ENCODE assay signal across 21 cellular contexts in the genomic region with DNA sequence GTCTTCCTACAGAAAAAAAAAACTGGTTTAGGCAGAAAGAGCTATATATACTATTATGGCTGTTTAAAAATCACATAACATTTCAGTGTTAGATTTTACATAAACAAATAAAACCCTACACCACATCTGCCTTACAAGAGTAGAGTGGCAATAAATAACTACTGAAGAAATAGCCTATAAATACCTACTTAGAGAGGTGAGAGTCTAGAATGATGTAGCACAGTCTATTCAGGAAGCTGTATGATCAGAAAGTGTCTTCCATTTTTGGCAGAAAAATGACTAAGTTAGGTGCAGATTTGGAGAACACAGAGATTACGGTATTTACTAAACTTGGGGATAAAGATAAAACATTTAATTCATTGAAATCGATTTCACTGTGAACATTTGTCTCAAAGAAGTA.
"Had no signal": no experiment of that assay in that cellular context is flagged by ENCODE, and none has a peak within 500 bp of the region (broad histone marks: within the 10 kb centered on the region; RNA-seq: fewer than 3 reads in every experiment).

No MANE protein-coding gene starts in this region.

- H3K4me3 Mint-ChIP-seq: activated CD8-positive, alpha-beta memory T cell treated with anti-CD3 and anti-CD28 coated beads, Interleukin-2, amount 10 ng/mL, durations not matched to agents 7 days and 5 days; activated naive CD4-positive, alpha-beta T cell treated with anti-CD3 and anti-CD28 coated beads for 36 hours; activated naive CD8-positive, alpha-beta T cell; activated T-cell treated with anti-CD3 and anti-CD28 coated beads, Interleukin-2, amount 50 U/mL, for 4 hours; T-helper 17 cell; WTC11 had no signal

- ATAC-seq: activated CD8-positive, alpha-beta memory T cell treated with anti-CD3 and anti-CD28 coated beads, Interleukin-2, amount 10 ng/mL, durations not matched to agents 7 days and 5 days; activated T-cell treated with anti-CD3 and anti-CD28 coated beads, Interleukin-2, amount 50 U/mL, for 4 hours; T-helper 17 cell; WTC11 had no signal

- H3K27ac Mint-ChIP-seq: activated CD8-positive, alpha-beta memory T cell treated with anti-CD3 and anti-CD28 coated beads, Interleukin-2, amount 10 ng/mL, durations not matched to agents 7 days and 5 days; activated naive CD4-positive, alpha-beta T cell treated with anti-CD3 and anti-CD28 coated beads for 36 hours; activated naive CD8-positive, alpha-beta T cell; T-helper 17 cell; WTC11 had no signal

- DNase-seq: activated CD4-positive, alpha-beta T cell treated with anti-CD3 and anti-CD28 coated beads for 48 hours; activated CD4-positive, alpha-beta T cell treated with anti-CD3 and anti-CD28 coated beads, Interleukin-2, amount 50 U/mL, for 48 hours; activated CD4-positive, CD25-positive, alpha-beta regulatory T cell treated with anti-CD3 and anti-CD28 coated beads, Interleukin-2, amount 50 U/mL, for 72 hours; activated CD8-positive, alpha-beta memory T cell treated with anti-CD3 and anti-CD28 coated beads, Interleukin-2, amount 10 ng/mL, durations not matched to agents 7 days and 5 days; activated gamma-delta T cell; activated naive CD4-positive, alpha-beta T cell treated with anti-CD3 and anti-CD28 coated beads for 36 hours; activated T-cell treated with anti-CD3 and anti-CD28 coated beads, Interleukin-2, amount 50 U/mL, for 4 hours; brain microvascular endothelial cell; NCI-H1092; NCI-H1417; NCI-H1930; NCI-H2107; NCI-H2171 treated with DMSO at 0.1 percent for 48 hours; NCI-H345; NCI-H510A; SIG-M5; T-helper 17 cell; T-helper 9 cell had no signal

- H3K4me3 ChIP-seq: cardiac muscle cell had no signal

- H3K36me3 ChIP-seq: brain microvascular endothelial cell, cardiac muscle cell had no signal

- H3K27me3 Mint-ChIP-seq: activated CD8-positive, alpha-beta memory T cell treated with anti-CD3 and anti-CD28 coated beads, Interleukin-2, amount 10 ng/mL, durations not matched to agents 7 days and 5 days; activated naive CD8-positive, alpha-beta T cell; T-helper 17 cell had no signal

- H3K27me3 ChIP-seq: brain microvascular endothelial cell, cardiac muscle cell had no signal

- H3K27ac ChIP-seq: brain microvascular endothelial cell, cardiac muscle cell had no signal

- H3K4me1 Mint-ChIP-seq: activated CD8-positive, alpha-beta memory T cell treated with anti-CD3 and anti-CD28 coated beads, Interleukin-2, amount 10 ng/mL, durations not matched to agents 7 days and 5 days had no signal
